Comparison of ENCODE assay signal across 33 cellular contexts in genomic region chr16:89987169-89987568, GRCh38. TPM values are rescaled to one million over a fixed set of nuclear protein-coding genes. Genes with fewer than 3 reads are reported as not detected.
DNase-seq lines count a peak whose midpoint lies in the region; ATAC-seq, FAIRE-seq and TF ChIP-seq lines count a peak whose summit lies in the region.
"Had no signal": no experiment of that assay in that cellular context is flagged by ENCODE, and none has a peak within 500 bp of the region (broad histone marks: within the 10 kb centered on the region; RNA-seq: fewer than 3 reads in every experiment).

No MANE protein-coding gene starts in this region.

- H3K4me2 ChIP-seq in K562 (ENCODE audit: insufficient read depth, low read length) (no peak overlapping the region), osteoblast (ENCODE audit: insufficient read depth, low read length) (no peak overlapping the region)
- H3K4me2 ChIP-seq: PC-9 had no signal

- no peak overlapping the region for H2AFZ ChIP-seq in K562 (ENCODE audit: low read depth, low read length)
- H2AFZ ChIP-seq in osteoblast (ENCODE audit: low read length): no peak overlapping the region
- H2AFZ ChIP-seq: PC-9 had no signal

- no peaks in the 10 kb centered on the region; a peak in 1 of 5 replicates for H3K4me1 ChIP-seq in K562 (replicated peaks in 1 of 2; ENCODE audit: control insufficient read depth in 2 of 2, insufficient read depth in 2 of 2, low read length in 2 of 2)
- no peaks in the 10 kb centered on the region for H3K4me1 ChIP-seq in osteoblast (ENCODE audit: insufficient read depth, low read length)
- no peaks in the 10 kb centered on the region for H3K4me1 ChIP-seq in adrenal gland (replicated peaks in 1 of 2)
- H3K4me1 ChIP-seq: SJCRH30 had no signal

- TF ChIP-seq EP300 in K562 (IDR thresholded peaks at IDR 0.05; ENCODE audit: low read length): no peak

- H3K27me3 ChIP-seq in K562 (ENCODE audit: control insufficient read depth in 2 of 2, insufficient read depth in 2 of 2, low read length in 2 of 2) (no peaks in the 10 kb centered on the region), osteoblast (ENCODE audit: insufficient read depth, low read length) (no peaks in the 10 kb centered on the region), adrenal gland (no peaks in the 10 kb centered on the region)
- H3K27me3 ChIP-seq: MG63, SJCRH30 had no signal

- H3K27ac ChIP-seq in K562 (ENCODE audit: extremely low read depth, low read depth, low read length) (no peak overlapping the region), osteoblast (ENCODE audit: low read depth, low read length) (no peak overlapping the region), adrenal gland (no peak overlapping the region)
- H3K27ac ChIP-seq: PC-9, SJCRH30 had no signal

- 97% methylated on average over 7 of the region's 7 CpGs for WGBS in K562 (ENCODE audit: insufficient coverage, low coverage, missing lambda C conversion rate)
- WGBS in adrenal gland, 4 donors: 93 to 99% (median 97%) methylated on average over 7 of the region's 7 CpGs

- TF ChIP-seq CTCF in K562 (IDR thresholded peaks at IDR 0.05 in 2 of 3, conservative IDR thresholded peaks at IDR 0.05 in 1 of 3; ENCODE audit: insufficient read depth in 2 of 3, low read depth in 1 of 3, low read length in 3 of 3) (no peak), osteoblast (IDR thresholded peaks at IDR 0.05; ENCODE audit: extremely low read depth, low read depth, low read length) (no peak), adrenal gland (IDR thresholded peaks at IDR 0.05) (no peak)

- POLR2A ChIA-PET in K562 (lab: Yijun Ruan, JAX): interaction anchor here (1.2 to 2.5 kb wide), 2 partner anchors 13 to 17 kb away, joined by 3 to 13 read pairs; no protein-coding TSS in a partner anchor
- POLR2A ChIA-PET in activated CD4-positive, alpha-beta memory T cell treated with anti-CD3 and anti-CD28 coated beads, Interleukin-2, amount 10 ng/mL, durations not matched to agents 7 days and 5 days (lab: Charles Lee): no interaction called here

- H3K79me2 ChIP-seq in K562 (ENCODE audit: control insufficient read depth, insufficient read depth, low read length): no peaks in the 10 kb centered on the region
- no peaks in the 10 kb centered on the region for H3K79me2 ChIP-seq in osteoblast (ENCODE audit: insufficient read depth, low read length)

- H3K9me3 Mint-ChIP-seq in stimulated activated naive CD8-positive, alpha-beta T cell treated with anti-CD3 and anti-CD28 coated beads, Interleukin-15, amount 100 ng/mL, for 72 hours: no peaks in the 10 kb centered on the region
- H3K9me3 Mint-ChIP-seq in activated CD4-positive, alpha-beta memory T cell treated with anti-CD3 and anti-CD28 coated beads, Interleukin-2, amount 10 ng/mL, durations not matched to agents 7 days and 5 days: peaks cover 7% of the 10 kb centered on the region
- H3K9me3 Mint-ChIP-seq: CD8-positive, alpha-beta memory T cell; H9 had no signal

- H4K20me1 ChIP-seq in K562 (replicated peaks; ENCODE audit: control insufficient read depth, insufficient read depth, low read length): no peaks in the 10 kb centered on the region
- H4K20me1 ChIP-seq in osteoblast (ENCODE audit: insufficient read depth, low read length): no peaks in the 10 kb centered on the region

- no peak for TF ChIP-seq POLR2A in K562 (conservative IDR thresholded peaks at IDR 0.05)
- no peak for TF ChIP-seq POLR2A in H54 (IDR thresholded peaks at IDR 0.05; ENCODE audit: low read depth, low read length)
- TF ChIP-seq POLR2A in adrenal gland (IDR thresholded peaks at IDR 0.05): no peak

- no peaks in the 10 kb centered on the region for H3K4me1 Mint-ChIP-seq in stimulated activated naive CD8-positive, alpha-beta T cell treated with anti-CD3 and anti-CD28 coated beads, Interleukin-15, amount 100 ng/mL, for 72 hours
- H3K4me1 Mint-ChIP-seq in activated CD4-positive, alpha-beta memory T cell treated with anti-CD3 and anti-CD28 coated beads, Interleukin-2, amount 10 ng/mL, durations not matched to agents 7 days and 5 days: peaks cover 15% of the 10 kb centered on the region
- H3K4me1 Mint-ChIP-seq: CD14-positive monocyte, H9 had no signal

- TF ChIP-seq RAD21 in K562 (CRISPR knock-in tag; conservative IDR thresholded peaks at IDR 0.05 in 1 of 2, IDR thresholded peaks at IDR 0.05 in 1 of 2): no peak

- peaks cover 4% of the 10 kb centered on the region; the same call in 1 of the 2 replicates for H3K9me3 ChIP-seq in K562 (replicated peaks; ENCODE audit: control insufficient read depth, insufficient read depth, low read depth, low read length)
- no peaks in the 10 kb centered on the region for H3K9me3 ChIP-seq in osteoblast (ENCODE audit: low read depth, low read length)
- H3K9me3 ChIP-seq in adrenal gland (replicated peaks in 1 of 3): no peaks in the 10 kb centered on the region
- H3K9me3 ChIP-seq: SJCRH30 had no signal

- no TSS peak for BruUV-seq in K562 (replicated peaks; lab: Mats Ljungman, UMichigan)

- H3K4me3 ChIP-seq in K562 (no peak overlapping the region), osteoblast (ENCODE audit: insufficient read depth, low read length) (no peak overlapping the region), adrenal gland (no peak overlapping the region)
- H3K4me3 ChIP-seq: MG63, PC-9, SJCRH30 had no signal

- H3K36me3 ChIP-seq in K562 (ENCODE audit: control insufficient read depth, insufficient read depth, low read length) (peaks cover 81% of the 10 kb centered on the region), osteoblast (ENCODE audit: insufficient read depth, low read length) (peaks cover 52% of the 10 kb centered on the region), adrenal gland (replicated peaks in 1 of 2) (peaks cover 0 to 79% of the 10 kb centered on the region in 2 donors)

- peak overlapping the region in 1 of 2 donors; percentile 13 for H3K27ac Mint-ChIP-seq in stimulated activated naive CD8-positive, alpha-beta T cell treated with anti-CD3 and anti-CD28 coated beads, Interleukin-15, amount 100 ng/mL, for 72 hours
- no peak overlapping the region for H3K27ac Mint-ChIP-seq in activated CD4-positive, alpha-beta memory T cell treated with anti-CD3 and anti-CD28 coated beads, Interleukin-2, amount 10 ng/mL, durations not matched to agents 7 days and 5 days
- H3K27ac Mint-ChIP-seq: CD8-positive, alpha-beta memory T cell had no signal

- intact Hi-C loops in K562 (cut with micrococcal nuclease) (no loop called here), adrenal gland (cut with DNase I) (no loop called here)

- H3K27me3 Mint-ChIP-seq in stimulated activated naive CD8-positive, alpha-beta T cell treated with anti-CD3 and anti-CD28 coated beads, Interleukin-15, amount 100 ng/mL, for 72 hours: no peaks in the 10 kb centered on the region
- no peaks in the 10 kb centered on the region for H3K27me3 Mint-ChIP-seq in activated CD4-positive, alpha-beta memory T cell treated with anti-CD3 and anti-CD28 coated beads, Interleukin-2, amount 10 ng/mL, durations not matched to agents 7 days and 5 days
- H3K27me3 Mint-ChIP-seq: CD8-positive, alpha-beta memory T cell had no signal

- in situ Hi-C loops in K562 (cut with MboI) (no loop called here), ACHN (cut with HindIII; ENCODE audit: low pct_ligation_motif_present, low pct_unique_long_range_greater_than_20kb, low sequenced_read_pairs) (no loop called here)

- H3K36me3 Mint-ChIP-seq in activated CD4-positive, alpha-beta memory T cell treated with anti-CD3 and anti-CD28 coated beads, Interleukin-2, amount 10 ng/mL, durations not matched to agents 7 days and 5 days (ENCODE audit: low read depth): peaks cover 74% of the 10 kb centered on the region

- ATAC-seq in stimulated activated naive CD8-positive, alpha-beta T cell treated with anti-CD3 and anti-CD28 coated beads, Interleukin-15, amount 100 ng/mL, for 72 hours: peak; percentile 68
- no peak for ATAC-seq in stimulated activated naive CD8-positive, alpha-beta T cell treated with anti-CD3 and anti-CD28 coated beads, Interleukin-15, Interleukin-2, amounts not matched to agents 100 U/mL and 50 U/mL, for 24 hours
- ATAC-seq in K562: peak; percentile 39; the same call in 1 of the 3 replicates
- ATAC-seq: Right ventricle myocardium inferior, SK-N-SH treated with all-trans-retinoic acid at 6 μM for 48 hours had no signal

- H3K4me3 Mint-ChIP-seq in stimulated activated naive CD8-positive, alpha-beta T cell treated with anti-CD3 and anti-CD28 coated beads, Interleukin-15, amount 100 ng/mL, for 72 hours: no peak overlapping the region
- no peak overlapping the region for H3K4me3 Mint-ChIP-seq in activated CD4-positive, alpha-beta memory T cell treated with anti-CD3 and anti-CD28 coated beads, Interleukin-2, amount 10 ng/mL, durations not matched to agents 7 days and 5 days
- H3K4me3 Mint-ChIP-seq: CD14-positive monocyte; CD8-positive, alpha-beta memory T cell; H9 had no signal

- H3K9ac ChIP-seq in K562 (ENCODE audit: insufficient read depth in 1 of 2, low read depth in 2 of 2, low read length in 2 of 2): no peak overlapping the region

- no peaks in the 10 kb centered on the region for H3K9me1 ChIP-seq in K562 (ENCODE audit: control insufficient read depth, insufficient read depth, low read length)

- no peak for DNase-seq in stimulated activated naive CD8-positive, alpha-beta T cell treated with anti-CD3 and anti-CD28 coated beads, Interleukin-15, amount 100 ng/mL, for 72 hours
- no peak for DNase-seq in stimulated activated naive CD8-positive, alpha-beta T cell treated with anti-CD3 and anti-CD28 coated beads, Interleukin-15, Interleukin-2, amounts not matched to agents 100 U/mL and 50 U/mL, for 24 hours
- no peak for DNase-seq in K562 (ENCODE audit: extremely low read depth in 1 of 4, low spot score in 3 of 4)
- peak; percentile 15 for DNase-seq in osteoblast (ENCODE audit: insufficient read length, low spot score, missing footprints)
- DNase-seq in activated CD4-positive, alpha-beta memory T cell treated with anti-CD3 and anti-CD28 coated beads, Interleukin-2, amount 10 ng/mL, durations not matched to agents 7 days and 5 days: no peak
- no peak for DNase-seq in H54 (ENCODE audit: insufficient read length, low spot score)
- DNase-seq in adrenal gland: no peak
- no peak for DNase-seq in ACHN
- DNase-seq: AML-193; CD8-positive, alpha-beta memory T cell; DMS 273 treated with DMSO at 0.1 percent for 48 hours; DMS79; EL; GF-D8; H9; KG1; MG63; NCI-H1105 treated with DMSO at 0.1 percent for 48 hours; NCI-H146; NCI-H1930; NCI-H2107; NCI-H446 treated with DMSO at 0.1 percent for 48 hours; NCI-H526; NCI-H82; NK-92 treated with Interleukin-12 subunit alpha and Interleukin-12 subunit beta, amount 100 ng/mL, for 24 hours; PC-9; SJCRH30 had no signal

- CTCF ChIA-PET in K562 (lab: Yijun Ruan, JAX; ENCODE audit: low intra/inter-chr PET ratio): no interaction called here
- CTCF ChIA-PET in activated CD4-positive, alpha-beta memory T cell treated with anti-CD3 and anti-CD28 coated beads, Interleukin-2, amount 10 ng/mL, durations not matched to agents 7 days and 5 days (lab: Charles Lee): no interaction called here

- FAIRE-seq in K562 (lab: Jason Lieb, UNC) (no peak), H54 (lab: Jason Lieb, UNC) (no peak)
- FAIRE-seq: A204.1, GM12891, HTR-8/SVneo had no signal

RNA-seq across cellular contexts. Expression of gene DBNDD1, which starts 32.1 kb away (rescaled TPM):
- 2.7 and 9.4 TPM in 2 replicates for total RNA-seq in K562 (2011; cell fraction: chromatin; rRNA removed; ENCODE audit: low replicate concordance)
- total RNA-seq in K562 (2011; cell fraction: nucleolus; rRNA removed): 4.5 and 5.7 TPM in 2 replicates
- 4.5 and 5.2 TPM in 2 replicates for total RNA-seq in K562 (2011; cell fraction: nucleoplasm; rRNA removed)
- total RNA-seq in K562 (2014; rRNA removed) (5.8 and 8.3 TPM in 2 replicates), K562 (2014; rRNA removed; fragmentation: Illumina TruSeq; extraction: Trizol) (2.8 and 3.2 TPM in 2 replicates), K562 (2015; rRNA removed; fragmentation: Illumina TruSeq; extraction: Trizol) (4.2 and 4.3 TPM in 2 replicates), K562 (2021) (12.9 and 13.0 TPM in 2 replicates), osteoblast (0.29 and 1.1 TPM in 2 replicates), adrenal gland (10 to 100 TPM in 1 of 8 donors, 1 to 10 TPM in 7; 4.8 to 24.2 (median 8.0) TPM)
- polyA plus RNA-seq in K562 (2011; rRNA removed) (6.9 and 8.5 TPM in 2 replicates), K562 (2014; fragmentation: Illumina TruSeq; extraction: Trizol) (10.9 and 12.9 TPM in 2 replicates), K562 (2014; fragmentation: Nextera tagmentation; extraction: Ambion mirVana) (under 1 TPM; 0.55 to 0.90 TPM), K562 (2014; rRNA removed) (9.5 and 10.8 TPM in 2 replicates), adrenal gland (1 to 10 TPM; 3.3 to 6.7 (median 5.5) TPM)
- 14.1 and 24.5 TPM in 2 replicates for polyA plus RNA-seq in K562 (2011; cell fraction: cytosol; rRNA removed)
- 6.8 and 9.1 TPM in 2 replicates for polyA plus RNA-seq in K562 (2011; cell fraction: nucleus; rRNA removed)
- polyA plus RNA-seq in K562 (2012): 8.0 and 13.9 TPM in 2 replicates
- polyA minus RNA-seq in K562 (2011; rRNA and poly(A)+ RNA removed): 2.0 and 3.9 TPM in 2 replicates
- polyA minus RNA-seq in K562 (2011; cell fraction: cytosol; rRNA and poly(A)+ RNA removed): 7.9 and 11.8 TPM in 2 replicates
- polyA minus RNA-seq in K562 (2011; cell fraction: nucleus; rRNA and poly(A)+ RNA removed): 1.6 and 3.0 TPM in 2 replicates
- total RNA-seq in activated CD4-positive, alpha-beta memory T cell treated with anti-CD3 and anti-CD28 coated beads, Interleukin-2, amount 10 ng/mL, durations not matched to agents 7 days and 5 days: not detected
- polyA plus RNA-seq: CD14-positive monocyte had no signal

RNA-seq across cellular contexts. Expression of gene DEF8, which starts 38.6 kb away (rescaled TPM):
- 71.6 and 183 TPM in 2 replicates for total RNA-seq in K562 (2011; cell fraction: chromatin; rRNA removed; ENCODE audit: low replicate concordance)
- 99.4 and 127 TPM in 2 replicates for total RNA-seq in K562 (2011; cell fraction: nucleolus; rRNA removed)
- 79.5 and 80.2 TPM in 2 replicates for total RNA-seq in K562 (2011; cell fraction: nucleoplasm; rRNA removed)
- total RNA-seq in K562 (2014; rRNA removed) (147 and 173 TPM in 2 replicates), K562 (2014; rRNA removed; fragmentation: Illumina TruSeq; extraction: Trizol) (29.4 and 33.0 TPM in 2 replicates), K562 (2015; rRNA removed; fragmentation: Illumina TruSeq; extraction: Trizol) (58.6 and 63.2 TPM in 2 replicates), K562 (2021) (71.5 and 80.6 TPM in 2 replicates), osteoblast (48.6 and 48.9 TPM in 2 replicates), adrenal gland (10 to 100 TPM; 44.2 to 95.0 (median 62.7) TPM)
- polyA plus RNA-seq in K562 (2011; rRNA removed) (74.0 and 87.6 TPM in 2 replicates), K562 (2014; fragmentation: Illumina TruSeq; extraction: Trizol) (42.3 and 88.3 TPM in 2 replicates), K562 (2014; fragmentation: Nextera tagmentation; extraction: Ambion mirVana) (10 to 100 TPM; 39.3 to 60.1 TPM), K562 (2014; rRNA removed) (136 and 173 TPM in 2 replicates), adrenal gland (10 to 100 TPM; 21.4 to 89.1 (median 89.0) TPM)
- 119 and 177 TPM in 2 replicates for polyA plus RNA-seq in K562 (2011; cell fraction: cytosol; rRNA removed)
- polyA plus RNA-seq in K562 (2011; cell fraction: nucleus; rRNA removed): 132 and 207 TPM in 2 replicates
- polyA plus RNA-seq in K562 (2012): 63.5 and 81.5 TPM in 2 replicates
- 27.9 and 38.8 TPM in 2 replicates for polyA minus RNA-seq in K562 (2011; rRNA and poly(A)+ RNA removed)
- 32.6 and 34.2 TPM in 2 replicates for polyA minus RNA-seq in K562 (2011; cell fraction: cytosol; rRNA and poly(A)+ RNA removed)
- polyA minus RNA-seq in K562 (2011; cell fraction: nucleus; rRNA and poly(A)+ RNA removed): 29.4 and 31.1 TPM in 2 replicates
- 10 to 100 TPM; 33.1 to 33.6 TPM for total RNA-seq in activated CD4-positive, alpha-beta memory T cell treated with anti-CD3 and anti-CD28 coated beads, Interleukin-2, amount 10 ng/mL, durations not matched to agents 7 days and 5 days
